In genomic region chr15:42057744-42058646, GRCh38 we compare ENCODE assay signal across 9 cellular contexts. TPM values are rescaled to one million over a fixed set of nuclear protein-coding genes. Genes with fewer than 3 reads are reported as not detected.
A peak's percentile ranks its signal among the peaks of the same experiment; 100 is the strongest.
DNase-seq lines count a peak whose midpoint lies in the region; FAIRE-seq and TF ChIP-seq lines count a peak whose summit lies in the region.
"Had no signal": no experiment of that assay in that cellular context is flagged by ENCODE, and none has a peak within 500 bp of the region (broad histone marks: within the 10 kb centered on the region; RNA-seq: fewer than 3 reads in every experiment).

No MANE protein-coding gene starts in this region.

- H3K36me3 Mint-ChIP-seq in astrocyte (ENCODE audit: low read depth, unreplicated experiment), result no peaks in the 10 kb centered on the region
- H3K36me3 Mint-ChIP-seq: stimulated activated memory B cell treated with anti-CD40 and anti-IgM and Interleukin-4, amounts not matched to agents 10 μg/mL and 1 μg/mL and 100 μg/mL, for 72 hours had no signal

- H4K20me1 ChIP-seq in astrocyte (ENCODE audit: insufficient read depth, low read length), result no peaks in the 10 kb centered on the region

- H3K27ac Mint-ChIP-seq in astrocyte (ENCODE audit: unreplicated experiment), result no peak overlapping the region
- H3K27ac Mint-ChIP-seq: stimulated activated memory B cell treated with anti-CD40 and anti-IgM and Interleukin-4, amounts not matched to agents 10 μg/mL and 1 μg/mL and 100 μg/mL, for 72 hours had no signal

- DNase-seq in HL-60 (ENCODE audit: low read depth in 1 of 2, low spot score in 1 of 2), result no peak
- DNase-seq in astrocyte (ENCODE audit: low read depth), result no peak
- DNase-seq in islet precursor cell, result peak; percentile 56
- peak in 1 of 2 donors; percentile 69 for DNase-seq in suprapubic skin (ENCODE audit: low spot score in 2 of 2)
- no peak for DNase-seq in putamen (ENCODE audit: low spot score)
- no peak for DNase-seq in GM03348 (ENCODE audit: low spot score)
- DNase-seq in occipital lobe (lab: John Stamatoyannopoulos, UW), result no peak

- H3K79me2 ChIP-seq in astrocyte (ENCODE audit: insufficient read depth, low read length), result no peaks in the 10 kb centered on the region

- no peak for TF ChIP-seq EP300 in suprapubic skin (IDR thresholded peaks at IDR 0.05)

- H3K9ac ChIP-seq in astrocyte (ENCODE audit: low read length), result no peak overlapping the region

- H3K27me3 ChIP-seq in HL-60 (ENCODE audit: insufficient read depth, poor library complexity, severe bottlenecking) (peaks cover 3% of the 10 kb centered on the region), astrocyte (ENCODE audit: insufficient read depth, low read length) (peaks cover 8% of the 10 kb centered on the region), suprapubic skin (peaks cover 3% of the 10 kb centered on the region)

- H3K4me3 Mint-ChIP-seq in astrocyte (ENCODE audit: unreplicated experiment), result no peak overlapping the region

- H3K36me3 ChIP-seq in astrocyte (ENCODE audit: insufficient read depth, low read length) (no peaks in the 10 kb centered on the region), suprapubic skin (no peaks in the 10 kb centered on the region)

- no peak for TF ChIP-seq POLR2A in suprapubic skin (IDR thresholded peaks at IDR 0.05)

- H3K4me1 Mint-ChIP-seq in astrocyte (ENCODE audit: low read depth, unreplicated experiment), result peaks cover 3% of the 10 kb centered on the region

- no peaks in the 10 kb centered on the region for H3K4me1 ChIP-seq in astrocyte (ENCODE audit: insufficient read depth, low read length)
- peaks cover 17% of the 10 kb centered on the region for H3K4me1 ChIP-seq in suprapubic skin

- H3K9me3 ChIP-seq in astrocyte (ENCODE audit: insufficient read depth, low read depth, low read length) (no peaks in the 10 kb centered on the region), suprapubic skin (no peaks in the 10 kb centered on the region)

- H3K9me3 Mint-ChIP-seq in astrocyte (ENCODE audit: unreplicated experiment), result no peaks in the 10 kb centered on the region
- H3K9me3 Mint-ChIP-seq: activated T-cell treated with anti-CD3 and anti-CD28 coated beads, Interleukin-2, amount 50 U/mL, for 24 hours; stimulated activated memory B cell treated with anti-CD40 and anti-IgM and Interleukin-4, amounts not matched to agents 10 μg/mL and 1 μg/mL and 100 μg/mL, for 72 hours had no signal

- H3K27me3 Mint-ChIP-seq in astrocyte (ENCODE audit: low read depth, unreplicated experiment), result peaks cover 43% of the 10 kb centered on the region

- no peak for FAIRE-seq in astrocyte (lab: Jason Lieb, UNC)

- TF ChIP-seq CTCF in HL-60 (IDR thresholded peaks at IDR 0.05; ENCODE audit: insufficient read depth, low read length), result no peak
- no peak for TF ChIP-seq CTCF in astrocyte (IDR thresholded peaks at IDR 0.05; ENCODE audit: insufficient read depth, low read depth, low read length)
- no peak for TF ChIP-seq CTCF in suprapubic skin (IDR thresholded peaks at IDR 0.05)

- H3K27ac ChIP-seq in HL-60 (replicated peaks) (no peak overlapping the region), astrocyte (ENCODE audit: low read depth, low read length) (no peak overlapping the region), suprapubic skin (peak overlapping the region; percentile 86)

- 52% methylated on average over 6 of the region's 7 CpGs for WGBS in suprapubic skin

- H3K4me2 ChIP-seq in astrocyte (ENCODE audit: low read length), result peak overlapping the region; percentile 78

- H2AFZ ChIP-seq in astrocyte (ENCODE audit: low read depth, low read length), result no peak overlapping the region

- H3K4me3 ChIP-seq in HL-60 (replicated peaks; ENCODE audit: insufficient read depth, low read length) (peak overlapping the region; percentile 41), astrocyte (ENCODE audit: insufficient read depth, low read depth, low read length) (no peak overlapping the region), suprapubic skin (no peak overlapping the region)

RNA-seq across cellular contexts. Expression of gene PLA2G4D, which starts 36.4 kb away (rescaled TPM):
- total RNA-seq in astrocyte (not detected in 2 replicates), suprapubic skin (10 to 100 TPM; 15.0 to 29.6 (median 24.4) TPM), occipital lobe (not detected)

RNA-seq across cellular contexts. Expression of gene PLA2G4E, which starts 37.2 kb away (rescaled TPM):
- total RNA-seq in astrocyte (not detected in 2 replicates), suprapubic skin (100 to 1,000 TPM in 1 of 4 donors, 10 to 100 TPM in 3; 47.9 to 129 (median 60.9) TPM), occipital lobe (not detected)

Comparison
In these comparisons a context has a peak if more than half of its experiments do, and no peak if none do; other contexts are left out.
1. RNA of gene PLA2G4D, which starts 36.4 kb away (total RNA-seq): 15.0 to 29.6 TPM in suprapubic skin; not detected in astrocyte and not detected in occipital lobe (single experiment); every median in the first group is over 10 times any median in the second.
2. RNA of gene PLA2G4E, which starts 37.2 kb away (total RNA-seq): 47.9 to 129 TPM in suprapubic skin; not detected in astrocyte and not detected in occipital lobe (single experiment); every median in the first group is over 10 times any median in the second.